ENCODE assay signal across 30 cellular contexts in genomic region chr20:5234978-5235377, GRCh38.
"Had no signal": no experiment of that assay in that cellular context is flagged by ENCODE, and none has a peak within 500 bp of the region (broad histone marks: within the 10 kb centered on the region; RNA-seq: fewer than 3 reads in every experiment).

No MANE protein-coding gene starts in this region.

- H3K4me1 ChIP-seq: parathyroid adenoma, psoas muscle, suprapubic skin, testis, tibial artery, transverse colon, upper lobe of right lung, vagina had no signal

- H3K9me3 Mint-ChIP-seq: natural killer cell, type B pancreatic cell had no signal

- ATAC-seq: naive thymus-derived CD4-positive, alpha-beta T cell; natural killer cell; psoas muscle; right cardiac atrium; sciatic nerve; stimulated activated memory B cell treated with anti-CD40 and anti-IgM and Interleukin-4, amounts not matched to agents 10 μg/mL and 1 μg/mL and 100 μg/mL, for 72 hours; stimulated activated naive CD8-positive, alpha-beta T cell treated with anti-CD3 and anti-CD28 coated beads, Interleukin-15, amount 100 ng/mL, for 72 hours; stimulated activated naive CD8-positive, alpha-beta T cell treated with anti-CD3 and anti-CD28 coated beads, Interleukin-15, Interleukin-2, amounts not matched to agents 100 U/mL and 50 U/mL, for 24 hours; upper lobe of right lung had no signal

- H3K9me3 ChIP-seq: neutrophil, psoas muscle, suprapubic skin, testis, tibial artery, transverse colon, upper lobe of right lung, vagina had no signal

- H3K36me3 ChIP-seq: neutrophil, suprapubic skin, transverse colon, upper lobe of right lung, vagina had no signal

- H3K27ac Mint-ChIP-seq: naive thymus-derived CD4-positive, alpha-beta T cell; natural killer cell; nephron; progenitor cell of endocrine pancreas; stimulated activated memory B cell treated with anti-CD40 and anti-IgM and Interleukin-4, amounts not matched to agents 10 μg/mL and 1 μg/mL and 100 μg/mL, for 72 hours; type B pancreatic cell had no signal

- H3K27me3 ChIP-seq: suprapubic skin, testis, tibial artery, transverse colon, upper lobe of right lung, vagina had no signal

- H3K4me1 Mint-ChIP-seq: natural killer cell; nephron; neural crest cell; stimulated activated memory B cell treated with anti-CD40 and anti-IgM and Interleukin-4, amounts not matched to agents 10 μg/mL and 1 μg/mL and 100 μg/mL, for 72 hours; stimulated activated naive CD8-positive, alpha-beta T cell treated with anti-CD3 and anti-CD28 coated beads, Interleukin-15, amount 100 ng/mL, for 72 hours had no signal

- H3K4me3 Mint-ChIP-seq: naive thymus-derived CD4-positive, alpha-beta T cell; natural killer cell; nephron; neural crest cell; stimulated activated memory B cell treated with anti-CD40 and anti-IgM and Interleukin-4, amounts not matched to agents 10 μg/mL and 1 μg/mL and 100 μg/mL, for 72 hours; stimulated activated naive CD8-positive, alpha-beta T cell treated with anti-CD3 and anti-CD28 coated beads, Interleukin-15, amount 100 ng/mL, for 72 hours; type B pancreatic cell had no signal

- H3K4me3 ChIP-seq: psoas muscle, skin epidermis, suprapubic skin, testis, tibial artery, transverse colon, upper lobe of right lung, vagina had no signal

- DNase-seq: naive thymus-derived CD4-positive, alpha-beta T cell; natural killer cell; nucleus accumbens; posterior cingulate gyrus; psoas muscle; right cardiac atrium; stimulated activated CD4-positive, alpha-beta T cell treated with anti-CD3 and anti-CD28 coated beads, Interleukin-15, amount 100 ng/mL, for 24 hours; stimulated activated CD4-positive, alpha-beta T cell treated with anti-CD3 and anti-CD28 coated beads, Interleukin-2, amount 100 ng/mL, for 24 hours; stimulated activated CD4-positive, alpha-beta T cell treated with anti-CD3 and anti-CD28 coated beads, Interleukin-2, amount 100 ng/mL, for 48 hours; stimulated activated CD4-positive, alpha-beta T cell treated with anti-CD3 and anti-CD28 coated beads, Interleukin-4, amount 100 ng/mL, for 24 hours; stimulated activated naive CD4-positive, alpha-beta T cell; stimulated activated naive CD8-positive, alpha-beta T cell treated with anti-CD3 and anti-CD28 coated beads, Interleukin-15, amount 100 ng/mL, for 72 hours; stimulated activated naive CD8-positive, alpha-beta T cell treated with anti-CD3 and anti-CD28 coated beads, Interleukin-15, Interleukin-2, amounts not matched to agents 100 U/mL and 50 U/mL, for 24 hours; substantia nigra; testis; tibial artery; transverse colon; upper lobe of right lung had no signal

- FAIRE-seq: urothelium cell line had no signal

- H3K36me3 Mint-ChIP-seq: stimulated activated memory B cell treated with anti-CD40 and anti-IgM and Interleukin-4, amounts not matched to agents 10 μg/mL and 1 μg/mL and 100 μg/mL, for 72 hours; type B pancreatic cell had no signal

- H3K9ac ChIP-seq: parathyroid adenoma had no signal

- H3K27ac ChIP-seq: neutrophil, parathyroid adenoma, psoas muscle, skin epidermis, suprapubic skin, testis, tibial artery, transverse colon, upper lobe of right lung, vagina had no signal
